In the genomic region with DNA sequence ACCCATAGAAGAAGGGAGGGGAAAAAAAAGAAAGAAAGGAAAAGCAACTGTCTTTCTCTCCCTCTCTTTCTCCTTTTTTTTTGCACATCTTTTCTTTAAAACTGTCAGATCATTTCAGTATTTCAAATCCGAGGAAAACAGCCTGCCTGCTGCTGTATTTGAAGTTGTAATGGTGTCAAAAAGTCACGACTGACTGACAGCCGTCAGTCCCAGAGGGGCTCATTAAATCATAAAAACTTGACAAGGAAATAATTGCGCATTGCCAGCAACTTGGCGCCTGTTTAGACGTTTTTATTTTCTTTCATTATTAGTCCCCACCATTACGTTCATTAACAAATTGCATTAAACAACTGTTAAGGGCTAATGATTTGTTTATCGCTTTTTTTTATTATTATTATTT, we compare ENCODE assay signal across 10 cellular contexts.
"Had no signal": no experiment of that assay in that cellular context is flagged by ENCODE, and none has a peak within 500 bp of the region (broad histone marks: within the 10 kb centered on the region; RNA-seq: fewer than 3 reads in every experiment).

No MANE protein-coding gene starts in this region.

- FAIRE-seq: H1, H54, HepG2 had no signal

- DNase-seq: H9, HCEC 1CT, HFFc6, KG1 had no signal

- H3K4me1 Mint-ChIP-seq: IgD-negative memory B cell had no signal

- H3K27ac ChIP-seq: HL-60 had no signal

- H3K9me3 Mint-ChIP-seq: H9, HFFc6, IgD-negative memory B cell had no signal

- H3K4me2 ChIP-seq: GM23338 had no signal

- H3K4me3 Mint-ChIP-seq: GM23338, H9, HFFc6, IgD-negative memory B cell had no signal

- ATAC-seq: GM23338, HepG2 had no signal

- H3K27ac Mint-ChIP-seq: GM23338, H9, HFFc6, IgD-negative memory B cell had no signal

- H2AFZ ChIP-seq: GM23338 had no signal

- H3K27me3 Mint-ChIP-seq: IgD-negative memory B cell had no signal

- H3K4me3 ChIP-seq: GM23338 had no signal
